ENCODE assay signal across 35 cellular contexts in genomic region chr16:50436271-50436670, GRCh38.
DNase-seq lines count a peak whose midpoint lies in the region; ATAC-seq and TF ChIP-seq lines count a peak whose summit lies in the region.
"Had no signal": no experiment of that assay in that cellular context is flagged by ENCODE, and none has a peak within 500 bp of the region (broad histone marks: within the 10 kb centered on the region; RNA-seq: fewer than 3 reads in every experiment).

No MANE protein-coding gene starts in this region.

- ATAC-seq in HG03095 (IDR thresholded peaks at IDR 0.05; ENCODE audit: unreplicated experiment), result no peak
- ATAC-seq: A549; CD8-positive, alpha-beta T cell had no signal

- no peak for TF ChIP-seq CTCF in esophagus muscularis mucosa (IDR thresholded peaks at IDR 0.05)
- TF ChIP-seq CTCF in lower leg skin (IDR thresholded peaks at IDR 0.05), result no peak
- TF ChIP-seq CTCF in osteocyte (IDR thresholded peaks at IDR 0.05), result no peak

- TF ChIP-seq EP300 in esophagus muscularis mucosa (IDR thresholded peaks at IDR 0.05), result no peak

- H3K9me3 Mint-ChIP-seq in osteocyte (ENCODE audit: unreplicated experiment), result peaks cover 16% of the 10 kb centered on the region

- no peaks in the 10 kb centered on the region for H3K36me3 Mint-ChIP-seq in osteocyte (ENCODE audit: unreplicated experiment)
- H3K36me3 Mint-ChIP-seq: CD14-positive monocyte; CD4-positive, CD25-positive, alpha-beta regulatory T cell had no signal

- intact Hi-C loops in esophagus muscularis mucosa (cut with DNase I), result no loop called here
- intact Hi-C loops in lower leg skin (cut with DNase I; ENCODE audit: low total_unique reads), result no loop called here

- TF ChIP-seq POLR2A in esophagus muscularis mucosa (IDR thresholded peaks at IDR 0.05; ENCODE audit: low read depth), result no peak
- TF ChIP-seq POLR2A in lower leg skin (IDR thresholded peaks at IDR 0.05), result no peak

- WGBS in esophagus muscularis mucosa, result 91% methylated on average over 3 of the region's 3 CpGs
- 91% methylated on average over 3 of the region's 3 CpGs for WGBS in lower leg skin, 2 donors

- peaks cover 0 to 3% (median 0%) of the 10 kb centered on the region in 4 donors for H3K27me3 ChIP-seq in esophagus muscularis mucosa
- H3K27me3 ChIP-seq: BLaER1; BLaER1 treated with 17β-estradiol and CSF1 and Interleukin-3, amounts not matched to agents 10 nM and 100 nM had no signal

- peak; percentile 57 for DNase-seq in esophagus muscularis mucosa (ENCODE audit: extremely low spot score)
- DNase-seq in islet precursor cell, result peak; percentile 17
- DNase-seq in lower leg skin (ENCODE audit: low spot score in 2 of 2), result peak; percentile 2 to 67
- peak; percentile 48 for DNase-seq in osteocyte (ENCODE audit: extremely low spot score, unreplicated experiment)
- DNase-seq in SW480 (ENCODE audit: low spot score), result no peak
- no peak for DNase-seq in amniotic stem cell (lab: John Stamatoyannopoulos, UW)
- DNase-seq in NCI-H446 treated with DMSO at 0.1 percent for 48 hours (lab: John Stamatoyannopoulos, UW), result no peak
- DNase-seq: 8988T; ACHN; AML-193; BE2C; C1 segment of cervical spinal cord; Caco-2; Calu3; CD4-positive, alpha-beta memory T cell; CD4-positive, alpha-beta T cell; CD4-positive, CD25-positive, alpha-beta regulatory T cell; CD8-positive, alpha-beta memory T cell; COR-L47; DMS 273 treated with DMSO at 0.1 percent for 48 hours; DMS153; DMS53; DMS79; DMS79 treated with DMSO at 0.1 percent for 48 hours; DND-41; EL had no signal

- no peak overlapping the region for H3K27ac ChIP-seq in esophagus muscularis mucosa (replicated peaks in 1 of 4)
- H3K27ac ChIP-seq: 22Rv1; A549; BLaER1; BLaER1 treated with 17β-estradiol and CSF1 and Interleukin-3, amounts not matched to agents 10 nM and 100 nM; C4-2B had no signal

- H3K4me1 Mint-ChIP-seq in osteocyte (ENCODE audit: unreplicated experiment), result no peaks in the 10 kb centered on the region
- H3K4me1 Mint-ChIP-seq: B cell; CD14-positive monocyte; CD4-positive, alpha-beta memory T cell; CD4-positive, CD25-positive, alpha-beta regulatory T cell; CD8-positive, alpha-beta memory T cell had no signal

- peaks cover 6% of the 10 kb centered on the region for H3K27me3 Mint-ChIP-seq in osteocyte (ENCODE audit: unreplicated experiment)

- no peak overlapping the region for H3K4me3 Mint-ChIP-seq in osteocyte (ENCODE audit: unreplicated experiment)
- H3K4me3 Mint-ChIP-seq: B cell; CD14-positive monocyte; CD4-positive, alpha-beta memory T cell; CD4-positive, alpha-beta T cell; CD4-positive, CD25-positive, alpha-beta regulatory T cell; CD8-positive, alpha-beta memory T cell; CD8-positive, alpha-beta T cell had no signal

- no peaks in the 10 kb centered on the region for H3K4me1 ChIP-seq in esophagus muscularis mucosa
- H3K4me1 ChIP-seq: A549; BE2C; BLaER1; BLaER1 treated with 17β-estradiol and CSF1 and Interleukin-3, amounts not matched to agents 10 nM and 100 nM; Caco-2 had no signal

- no peak overlapping the region for H3K4me3 ChIP-seq in esophagus muscularis mucosa
- H3K4me3 ChIP-seq in lower leg skin (ENCODE audit: low read depth, poor library complexity, severe bottlenecking), result no peak overlapping the region
- H3K4me3 ChIP-seq: A549; BLaER1; BLaER1 treated with 17β-estradiol and CSF1 and Interleukin-3, amounts not matched to agents 10 nM and 100 nM had no signal

- no peak overlapping the region for H3K27ac Mint-ChIP-seq in osteocyte (ENCODE audit: unreplicated experiment)
- H3K27ac Mint-ChIP-seq: B cell; CD14-positive monocyte; CD4-positive, alpha-beta memory T cell; CD4-positive, alpha-beta T cell; CD4-positive, CD25-positive, alpha-beta regulatory T cell; CD8-positive, alpha-beta memory T cell; CD8-positive, alpha-beta T cell had no signal

- H3K9me3 ChIP-seq in esophagus muscularis mucosa, result peaks cover 0 to 22% (median 14%) of the 10 kb centered on the region in 4 donors
- H3K9me3 ChIP-seq: BE2C had no signal

- no peaks in the 10 kb centered on the region for H3K36me3 ChIP-seq in esophagus muscularis mucosa
- H3K36me3 ChIP-seq: BE2C; BLaER1; BLaER1 treated with 17β-estradiol and CSF1 and Interleukin-3, amounts not matched to agents 10 nM and 100 nM had no signal

Comparison
In these comparisons a context has a peak if more than half of its experiments do, and no peak if none do; other contexts are left out.
1. DNase-seq: peak in esophagus muscularis mucosa (single experiment), islet precursor cell (single experiment), lower leg skin (2 of 2) and osteocyte (single experiment); none in SW480 (single experiment), amniotic stem cell (single experiment) and NCI-H446 treated with DMSO at 0.1 percent for 48 hours (single experiment).